In the genomic region with DNA sequence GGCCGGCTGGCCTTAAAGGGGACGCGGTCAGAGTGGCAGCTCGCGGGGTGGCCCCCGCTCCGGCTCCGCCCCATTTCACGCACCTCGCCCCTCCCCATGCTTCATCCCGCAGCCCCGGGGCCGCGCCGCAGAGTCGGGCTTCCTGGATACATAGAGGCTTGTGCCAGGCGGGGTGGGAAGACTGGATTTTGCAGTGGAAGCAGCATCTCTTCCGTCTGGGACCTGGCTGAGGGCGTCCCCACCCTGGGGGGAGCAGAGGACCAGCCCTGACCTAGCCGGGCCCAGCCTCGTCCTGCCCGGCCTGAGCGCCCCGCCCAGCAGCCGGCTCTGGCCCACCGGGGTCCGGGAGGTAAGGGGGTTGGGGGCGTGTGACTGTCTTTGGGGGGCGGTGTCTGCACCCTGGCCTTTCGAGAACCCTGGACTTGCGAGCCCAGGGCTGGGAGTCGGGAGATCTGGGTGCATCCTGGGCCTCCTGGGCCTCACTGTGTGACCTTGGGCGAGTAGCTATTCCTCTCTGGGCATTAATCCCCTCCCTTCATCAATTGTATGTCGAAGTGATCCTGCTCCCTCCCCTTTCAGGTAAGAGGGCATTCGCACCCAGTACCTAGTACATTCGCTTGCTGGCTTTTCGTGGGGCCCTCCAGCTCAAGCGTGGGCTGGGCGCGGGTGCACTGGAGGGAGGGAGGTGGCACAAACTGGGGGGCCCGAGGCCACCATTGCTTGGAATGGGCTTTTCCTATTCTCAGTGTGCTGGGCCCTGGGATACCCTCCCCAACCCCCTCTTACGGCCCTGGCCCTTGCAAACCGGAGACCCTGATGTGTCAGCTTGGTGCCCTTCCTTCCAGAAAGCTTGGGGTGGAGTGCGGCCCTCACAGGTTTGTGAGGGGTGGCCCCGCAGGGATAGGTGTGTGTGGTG, we compare ENCODE assay signal across 8 cellular contexts. TPM values are rescaled to one million over a fixed set of nuclear protein-coding genes. Genes with fewer than 3 reads are reported as not detected.
DNase-seq lines count a peak whose midpoint lies in the region; ATAC-seq and TF ChIP-seq lines count a peak whose summit lies in the region.

A gene with protein sequence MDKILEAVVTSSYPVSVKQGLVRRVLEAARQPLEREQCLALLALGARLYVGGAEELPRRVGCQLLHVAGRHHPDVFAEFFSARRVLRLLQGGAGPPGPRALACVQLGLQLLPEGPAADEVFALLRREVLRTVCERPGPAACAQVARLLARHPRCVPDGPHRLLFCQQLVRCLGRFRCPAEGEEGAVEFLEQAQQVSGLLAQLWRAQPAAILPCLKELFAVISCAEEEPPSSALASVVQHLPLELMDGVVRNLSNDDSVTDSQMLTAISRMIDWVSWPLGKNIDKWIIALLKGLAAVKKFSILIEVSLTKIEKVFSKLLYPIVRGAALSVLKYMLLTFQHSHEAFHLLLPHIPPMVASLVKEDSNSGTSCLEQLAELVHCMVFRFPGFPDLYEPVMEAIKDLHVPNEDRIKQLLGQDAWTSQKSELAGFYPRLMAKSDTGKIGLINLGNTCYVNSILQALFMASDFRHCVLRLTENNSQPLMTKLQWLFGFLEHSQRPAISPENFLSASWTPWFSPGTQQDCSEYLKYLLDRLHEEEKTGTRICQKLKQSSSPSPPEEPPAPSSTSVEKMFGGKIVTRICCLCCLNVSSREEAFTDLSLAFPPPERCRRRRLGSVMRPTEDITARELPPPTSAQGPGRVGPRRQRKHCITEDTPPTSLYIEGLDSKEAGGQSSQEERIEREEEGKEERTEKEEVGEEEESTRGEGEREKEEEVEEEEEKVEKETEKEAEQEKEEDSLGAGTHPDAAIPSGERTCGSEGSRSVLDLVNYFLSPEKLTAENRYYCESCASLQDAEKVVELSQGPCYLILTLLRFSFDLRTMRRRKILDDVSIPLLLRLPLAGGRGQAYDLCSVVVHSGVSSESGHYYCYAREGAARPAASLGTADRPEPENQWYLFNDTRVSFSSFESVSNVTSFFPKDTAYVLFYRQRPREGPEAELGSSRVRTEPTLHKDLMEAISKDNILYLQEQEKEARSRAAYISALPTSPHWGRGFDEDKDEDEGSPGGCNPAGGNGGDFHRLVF (plus strand): TSS at position 111 of the 916 bp plus-strand sequence. CDS start 7,327 bp downstream, outside the sequence.

- ATAC-seq in GM21447 (IDR thresholded peaks at IDR 0.05; ENCODE audit: unreplicated experiment): peak; percentile 15
- ATAC-seq in Panc1: peak; percentile 56
- ATAC-seq in GM18517 (IDR thresholded peaks at IDR 0.05; ENCODE audit: unreplicated experiment): no peak
- ATAC-seq in HG02678 (IDR thresholded peaks at IDR 0.05; ENCODE audit: unreplicated experiment): no peak

- peak within 1 kb of the TSS; percentile 75 to 89 for H3K4me3 ChIP-seq in Panc1 (ENCODE audit: low read depth in 2 of 2, low read length in 2 of 2)
- peak within 1 kb of the TSS; percentile 63 to 93 for H3K4me3 ChIP-seq in esophagus (ENCODE audit: low read depth in 1 of 2, low read length in 2 of 2)

- no peak for TF ChIP-seq CTCF in Panc1 (IDR thresholded peaks at IDR 0.05)

- CTCF ChIA-PET in Panc1 (lab: Charles Lee): no interaction called here

- DNase-seq in Panc1 (ENCODE audit: low read depth, low spot score): no peak
- DNase-seq in occipital lobe (lab: John Stamatoyannopoulos, UW): no peak
- no peak for DNase-seq in NCI-H2029 (lab: John Stamatoyannopoulos, UW)
- no peak for DNase-seq in KBM-7

- intact Hi-C loops in Panc1 (cut with micrococcal nuclease; ENCODE audit: unreplicated experiment): no loop called here

- H3K36me3 ChIP-seq in Panc1 (ENCODE audit: control insufficient read depth, insufficient read depth, low read length) (no peaks in the 10 kb centered on the region), esophagus (ENCODE audit: control insufficient read depth in 2 of 2, insufficient read depth in 2 of 2, low read length in 1 of 2) (no peaks in the 10 kb centered on the region)

- H3K9me3 ChIP-seq in Panc1 (ENCODE audit: control insufficient read depth, insufficient read depth, low read depth, low read length) (no peaks in the 10 kb centered on the region), esophagus (ENCODE audit: control insufficient read depth in 2 of 2, insufficient read depth in 1 of 2, low read depth in 1 of 2, low read length in 1 of 2) (no peaks in the 10 kb centered on the region)

- H3K27ac ChIP-seq in Panc1 (ENCODE audit: low read length): peak within 1 kb of the TSS; percentile 80
- H3K27ac ChIP-seq in esophagus (ENCODE audit: low read depth in 2 of 2, low read length in 1 of 2): peak within 1 kb of the TSS; percentile 82 to 94

- H3K4me1 ChIP-seq in Panc1 (ENCODE audit: control insufficient read depth, insufficient read depth, low read length): peaks cover 27% of the 10 kb centered on the region
- H3K4me1 ChIP-seq in esophagus (ENCODE audit: control insufficient read depth in 2 of 2, insufficient read depth in 2 of 2, low read length in 1 of 2): peaks cover 11 to 14% of the 10 kb centered on the region in 2 donors

- POLR2A ChIA-PET in Panc1 (lab: Charles Lee): interaction anchor here (0.6 kb wide), 1 partner anchor 162 kb away, joined by 6 read pairs; no protein-coding TSS in a partner anchor

- in situ Hi-C loops in Panc1 (cut with HindIII; ENCODE audit: low pct_unique_long_range_greater_than_20kb, low sequenced_read_pairs) (no loop called here), KBM-7 (cut with MboI; ENCODE audit: low pct_unique_long_range_greater_than_20kb, low sequenced_read_pairs) (no loop called here)

- BruUV-seq in Panc1 (replicated peaks; lab: Mats Ljungman, UMichigan): no TSS peak

- 8 to 12% methylated on average over 45 of the region's 45 CpGs for WGBS in esophagus, 2 donors

- H3K27me3 ChIP-seq in Panc1 (ENCODE audit: control insufficient read depth, insufficient read depth, low read length) (no peaks in the 10 kb centered on the region), esophagus (ENCODE audit: control insufficient read depth in 1 of 2, insufficient read depth in 2 of 2, low read length in 2 of 2) (no peaks in the 10 kb centered on the region)

RNA-seq across cellular contexts. Expression of the gene that starts here (rescaled TPM):
- total RNA-seq in Panc1 (2021; ENCODE audit: unreplicated experiment) (11.8 TPM), occipital lobe (10.8 TPM)
- polyA plus RNA-seq in Panc1 (2012; ENCODE audit: insufficient read length): 9.6 TPM
- polyA plus RNA-seq in esophagus: 1 to 10 TPM; 4.1 to 7.7 TPM

Comparison
In these comparisons a context has a peak if more than half of its experiments do, and no peak if none do; other contexts are left out.
1. ATAC-seq: peak in GM21447 (single experiment) and Panc1 (single experiment); none in GM18517 (single experiment) and HG02678 (single experiment).